13 cellular contexts compared by ENCODE assay signal in genomic region chr3:115999598-115999997, GRCh38.
DNase-seq lines count a peak whose midpoint lies in the region; ATAC-seq and TF ChIP-seq lines count a peak whose summit lies in the region.
"Had no signal": no experiment of that assay in that cellular context is flagged by ENCODE, and none has a peak within 500 bp of the region (broad histone marks: within the 10 kb centered on the region; RNA-seq: fewer than 3 reads in every experiment).

No MANE protein-coding gene starts in this region.

- H3K9me3 ChIP-seq in osteoblast (ENCODE audit: low read depth, low read length) (no peaks in the 10 kb centered on the region), upper lobe of left lung (no peaks in the 10 kb centered on the region)
- H3K9me3 ChIP-seq: BLaER1 had no signal

- H2AFZ ChIP-seq in osteoblast (ENCODE audit: low read length) = peak overlapping the region; percentile 60

- TF ChIP-seq EP300 in upper lobe of left lung (IDR thresholded peaks at IDR 0.05) = no peak

- 32 to 60% methylated on average over 4 of the region's 4 CpGs for WGBS in upper lobe of left lung, 2 donors

- no peaks in the 10 kb centered on the region for H4K20me1 ChIP-seq in osteoblast (ENCODE audit: insufficient read depth, low read length)
- H4K20me1 ChIP-seq: BLaER1 had no signal

- TF ChIP-seq POLR2A in upper lobe of left lung (IDR thresholded peaks at IDR 0.05) = no peak

- no peaks in the 10 kb centered on the region for H3K79me2 ChIP-seq in osteoblast (ENCODE audit: insufficient read depth, low read length)

- ATAC-seq in upper lobe of left lung (ENCODE audit: low FRiP score in 2 of 2) (no peak), HG03469 (IDR thresholded peaks at IDR 0.05; ENCODE audit: unreplicated experiment) (no peak)

- peak overlapping the region; percentile 88 for H3K27ac ChIP-seq in osteoblast (ENCODE audit: low read depth, low read length)
- no peak overlapping the region for H3K27ac ChIP-seq in upper lobe of left lung
- H3K27ac ChIP-seq: BLaER1 had no signal

- peak overlapping the region; percentile 19 for H3K4me2 ChIP-seq in osteoblast (ENCODE audit: insufficient read depth, low read length)
- H3K4me2 ChIP-seq: BLaER1 had no signal

- H3K4me1 ChIP-seq in osteoblast (ENCODE audit: insufficient read depth, low read length) (peaks cover 43% of the 10 kb centered on the region), upper lobe of left lung (no peaks in the 10 kb centered on the region)
- H3K4me1 ChIP-seq: BLaER1 had no signal

- TF ChIP-seq CTCF in osteoblast (IDR thresholded peaks at IDR 0.05; ENCODE audit: extremely low read depth, low read depth, low read length) = no peak
- TF ChIP-seq CTCF in upper lobe of left lung (IDR thresholded peaks at IDR 0.05) = no peak

- H3K36me3 ChIP-seq in osteoblast (ENCODE audit: insufficient read depth, low read length) (no peaks in the 10 kb centered on the region), upper lobe of left lung (no peaks in the 10 kb centered on the region)
- H3K36me3 ChIP-seq: BLaER1 had no signal

- H3K27me3 ChIP-seq in osteoblast (ENCODE audit: insufficient read depth, low read length) = no peaks in the 10 kb centered on the region
- H3K27me3 ChIP-seq in upper lobe of left lung = no peaks in the 10 kb centered on the region
- H3K27me3 ChIP-seq: BLaER1 had no signal

- H3K4me3 ChIP-seq in osteoblast (ENCODE audit: insufficient read depth, low read length) = no peak overlapping the region
- H3K4me3 ChIP-seq in upper lobe of left lung = no peak overlapping the region
- H3K4me3 ChIP-seq: BLaER1 had no signal

- DNase-seq in ELF-1 (ENCODE audit: low read depth, low spot score) (peak; percentile 56), M059J (ENCODE audit: low read depth) (peak; percentile 7), cerebellar cortex (ENCODE audit: low spot score) (peak; percentile 66), osteoblast (ENCODE audit: insufficient read length, low spot score, missing footprints) (no peak), HPDE6-E6E7 (ENCODE audit: extremely low spot score) (no peak), upper lobe of left lung (no peak), NCI-H146 treated with DMSO at 0.1 percent for 48 hours (lab: John Stamatoyannopoulos, UW; ENCODE audit: unreplicated experiment) (no peak)
- DNase-seq: activated CD4-positive, alpha-beta T cell treated with anti-CD3 and anti-CD28 coated beads, Interleukin-2, amount 10 ng/mL, durations not matched to agents 7 days and 5 days; effector CD4-positive, alpha-beta T cell; GDM1; T-helper 9 cell had no signal

Comparison
In these comparisons a context has a peak if more than half of its experiments do, and no peak if none do; other contexts are left out.
1. DNase-seq: peak in ELF-1 (single experiment), M059J (single experiment) and cerebellar cortex (single experiment); none in osteoblast (single experiment), HPDE6-E6E7 (single experiment), upper lobe of left lung (0 of 2) and NCI-H146 treated with DMSO at 0.1 percent for 48 hours (single experiment).